Comparison of ENCODE assay signal across 9 cellular contexts in genomic region chr4:92305148-92305877, GRCh38. TPM values are rescaled to one million over a fixed set of nuclear protein-coding genes. Genes with fewer than 3 reads are reported as not detected.
DNase-seq lines count a peak whose midpoint lies in the region; ATAC-seq, FAIRE-seq and TF ChIP-seq lines count a peak whose summit lies in the region.
"Had no signal": no experiment of that assay in that cellular context is flagged by ENCODE, and none has a peak within 500 bp of the region (broad histone marks: within the 10 kb centered on the region; RNA-seq: fewer than 3 reads in every experiment).

No MANE protein-coding gene starts in this region.

- no peak for FAIRE-seq in GM19239 (lab: Jason Lieb, UNC)

- H3K4me3 ChIP-seq in astrocyte of the cerebellum (ENCODE audit: low read depth, low read length) (peak overlapping the region; percentile 55), iPS DF 6.9 (ENCODE audit: low read length) (peak overlapping the region; percentile 73; the same call in 1 of the 2 replicates), gastrocnemius medialis (peak overlapping the region; percentile 11 to 48 (median 30))

- H3K4me1 ChIP-seq in iPS DF 6.9 (ENCODE audit: control insufficient read depth, insufficient read depth, low read length) (no peaks in the 10 kb centered on the region), gastrocnemius medialis (peaks cover 0 to 8% of the 10 kb centered on the region in 2 donors)

- DNase-seq in EL (peak; percentile 24), NCI-H146 (lab: John Stamatoyannopoulos, UW) (peak; percentile 51), astrocyte of the cerebellum (ENCODE audit: low read depth) (peak; percentile 27), iPS DF 6.9 (ENCODE audit: low read depth, low spot score) (peak; percentile 67), gastrocnemius medialis (no peak), GM19239 (ENCODE audit: insufficient read length, low spot score) (no peak)
- no peak for DNase-seq in stimulated activated CD4-positive, alpha-beta T cell treated with anti-CD3 and anti-CD28 coated beads, Interleukin-2, amount 100 ng/mL, for 48 hours

- ATAC-seq in gastrocnemius medialis = no peak
- ATAC-seq in HG02852 (IDR thresholded peaks at IDR 0.05; ENCODE audit: unreplicated experiment) = no peak

- no peaks in the 10 kb centered on the region for H3K9me3 ChIP-seq in iPS DF 6.9 (ENCODE audit: control insufficient read depth, insufficient read depth, low read length)
- H3K9me3 ChIP-seq in gastrocnemius medialis = no peaks in the 10 kb centered on the region

- H3K27me3 ChIP-seq in iPS DF 6.9 (ENCODE audit: control insufficient read depth, insufficient read depth, low read length) (no peaks in the 10 kb centered on the region), gastrocnemius medialis (peaks cover 29 to 47% (median 40%) of the 10 kb centered on the region in 3 donors)

- no CpG with 5 or more reads among the region's 68 CpGs for WGBS in iPS DF 6.9 (ENCODE audit: insufficient coverage, insufficient read length)

- in situ Hi-C loops in astrocyte of the cerebellum (cut with HindIII; ENCODE audit: low sequenced_read_pairs) (no loop called here), gastrocnemius medialis (cut with MboI; ENCODE audit: low sequenced_read_pairs in 4 of 4) (no loop called here)

- intact Hi-C loops in gastrocnemius medialis (cut with DNase I; ENCODE audit: low total_unique reads) = no loop called here

- H3K27ac ChIP-seq in iPS DF 6.9 (ENCODE audit: low read length) (no peak overlapping the region), gastrocnemius medialis (no peak overlapping the region)
- H3K27ac ChIP-seq: HL-60 had no signal

- TF ChIP-seq POLR2A in gastrocnemius medialis (IDR thresholded peaks at IDR 0.05) = no peak

- TF ChIP-seq CTCF in astrocyte of the cerebellum (IDR thresholded peaks at IDR 0.05; ENCODE audit: low read depth, low read length, missing control alignments) (no peak), gastrocnemius medialis (IDR thresholded peaks at IDR 0.05 in 4 of 5, conservative IDR thresholded peaks at IDR 0.05 in 1 of 5) (no peak)

- H3K36me3 ChIP-seq in iPS DF 6.9 (ENCODE audit: control insufficient read depth, insufficient read depth, low read length) (no peaks in the 10 kb centered on the region), gastrocnemius medialis (no peaks in the 10 kb centered on the region)

RNA-seq across cellular contexts. Expression of gene GRID2, which starts 1.5 kb away (rescaled TPM):
- total RNA-seq in gastrocnemius medialis = not detected

Comparison
In these comparisons a context has a peak if more than half of its experiments do, and no peak if none do; other contexts are left out.
1. DNase-seq: peak in EL (single experiment), NCI-H146 (single experiment), astrocyte of the cerebellum (single experiment) and iPS DF 6.9 (single experiment); none in gastrocnemius medialis (0 of 2), stimulated activated CD4-positive, alpha-beta T cell treated with anti-CD3 and anti-CD28 coated beads, Interleukin-2, amount 100 ng/mL, for 48 hours (0 of 2) and GM19239 (single experiment).
2. Peak in every context shown above with its lines, with median percentiles within 50 percentile points of each other: H3K4me3 ChIP-seq.